Comparison of ENCODE assay signal across 15 cellular contexts in genomic region chr1:156999596-157000320, GRCh38.
"Had no signal": no experiment of that assay in that cellular context is flagged by ENCODE, and none has a peak within 500 bp of the region (broad histone marks: within the 10 kb centered on the region; RNA-seq: fewer than 3 reads in every experiment).

No MANE protein-coding gene starts in this region.

- DNase-seq: effector memory CD4-positive, alpha-beta T cell; gastrocnemius medialis; glutamatergic neuron; midbrain; naive B cell; occipital lobe; pancreas; right cardiac atrium; stimulated activated CD4-positive, alpha-beta T cell treated with anti-CD3 and anti-CD28 coated beads, Interleukin-12 subunit alpha, Interleukin-12 subunit beta, amount 100 ng/mL, for 4 hours; stimulated activated naive CD4-positive, alpha-beta T cell; tibial artery; upper lobe of right lung had no signal

- H3K4me3 ChIP-seq: esophagus muscularis mucosa, gastrocnemius medialis, pancreas, suprapubic skin, tibial artery, upper lobe of right lung had no signal

- H3K27ac ChIP-seq: esophagus muscularis mucosa, gastrocnemius medialis, pancreas, suprapubic skin, tibial artery, upper lobe of right lung had no signal

- H3K4me1 ChIP-seq: pancreas had no signal

- H3K36me3 ChIP-seq: esophagus muscularis mucosa, gastrocnemius medialis, pancreas, suprapubic skin, tibial artery, upper lobe of right lung had no signal

- H3K9me3 ChIP-seq: esophagus muscularis mucosa, gastrocnemius medialis, pancreas, suprapubic skin, tibial artery, upper lobe of right lung had no signal

- ATAC-seq: gastrocnemius medialis, left lobe of liver, pancreas, right cardiac atrium, upper lobe of right lung had no signal

- H3K27me3 ChIP-seq: esophagus muscularis mucosa, gastrocnemius medialis, pancreas, suprapubic skin, tibial artery, upper lobe of right lung had no signal
